Comparison of ENCODE assay signal across 17 cellular contexts in the genomic region with DNA sequence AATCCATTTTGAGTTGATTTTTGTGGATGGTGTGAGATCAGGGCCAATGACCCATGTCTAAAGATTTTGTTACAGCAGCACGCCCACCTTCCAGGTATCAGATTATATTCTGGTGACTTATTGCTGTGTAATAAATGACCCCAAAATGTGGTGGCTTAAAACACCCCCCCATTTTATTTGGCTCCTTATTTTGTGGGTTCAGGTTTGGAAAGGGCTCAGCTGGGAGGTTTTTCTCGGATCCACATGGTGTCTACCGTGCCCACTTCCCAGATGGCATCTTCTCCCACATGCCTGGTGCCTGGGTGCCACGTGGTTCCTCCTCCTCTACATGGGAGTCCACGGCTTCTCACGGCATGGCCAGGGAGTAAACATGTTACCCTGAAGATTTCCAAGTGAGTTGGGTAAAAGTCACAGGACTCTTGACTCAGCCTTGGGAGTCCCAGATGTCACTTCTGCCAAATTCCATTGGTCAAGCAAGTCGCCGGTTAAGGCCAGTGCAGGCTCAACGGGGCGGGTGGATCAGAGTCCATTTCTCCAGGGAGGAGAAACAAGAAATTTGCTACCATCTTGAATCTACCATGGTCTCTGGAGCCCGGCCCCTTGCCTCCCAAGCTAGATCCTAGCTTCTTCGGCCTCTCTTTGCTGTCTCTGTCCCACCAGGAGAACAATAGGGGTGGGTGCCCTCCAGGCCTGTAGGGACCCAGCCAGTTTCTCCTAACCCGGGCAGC.
"Had no signal": no experiment of that assay in that cellular context is flagged by ENCODE, and none has a peak within 500 bp of the region (broad histone marks: within the 10 kb centered on the region; RNA-seq: fewer than 3 reads in every experiment).

No MANE protein-coding gene starts in this region.

- FAIRE-seq: endothelial cell of umbilical vein, keratinocyte, pancreas had no signal

- H3K9me3 Mint-ChIP-seq: activated T-helper 1 cell treated with anti-CD3 and anti-CD28 coated beads, Interleukin-12 subunit alpha, Interleukin-12 subunit beta, Interleukin-2, Interleukin-4 antibody, amounts not matched to agents 30 ng/mL and 10 ng/mL and 1 ng/mL, durations not matched to agents 14 hours and 24 hours and 36 hours; neural crest cell; T-helper 2 cell treated with Interferon-gamma antibody and Interleukin-4, amounts not matched to agents 5 μg/mL and 100 μg/mL, for 36 hours had no signal

- H3K27me3 ChIP-seq: foreskin keratinocyte, pancreas, tibial nerve had no signal

- DNase-seq: activated CD4-positive, alpha-beta T cell treated with anti-CD3 and anti-CD28 coated beads, Interleukin-2, amount 50 U/mL, for 4 hours; anterior cingulate cortex; foreskin keratinocyte; mesenchymal stem cell; retina had no signal

- H3K36me3 Mint-ChIP-seq: activated naive CD4-positive, alpha-beta T cell treated with anti-CD3 and anti-CD28 coated beads, Interleukin-2, amount 50 U/mL, for 72 hours had no signal

- ATAC-seq: activated CD4-positive, CD25-positive, alpha-beta regulatory T cell treated with anti-CD3 and anti-CD28 coated beads, Interleukin-2, amount 50 U/mL, for 24 hours; activated naive CD4-positive, alpha-beta T cell treated with anti-CD3 and anti-CD28 coated beads, Interleukin-2, amount 50 U/mL, for 72 hours; foreskin keratinocyte; left lung; pancreas had no signal

- H3K36me3 ChIP-seq: breast epithelium, left lung, pancreas, tibial nerve had no signal

- H3K4me1 ChIP-seq: breast epithelium, foreskin keratinocyte, left lung, pancreas, tibial nerve had no signal

- H3K27ac Mint-ChIP-seq: activated naive CD4-positive, alpha-beta T cell treated with anti-CD3 and anti-CD28 coated beads, Interleukin-2, amount 50 U/mL, for 72 hours; activated T-helper 1 cell treated with anti-CD3 and anti-CD28 coated beads, Interleukin-12 subunit alpha, Interleukin-12 subunit beta, Interleukin-2, Interleukin-4 antibody, amounts not matched to agents 30 ng/mL and 10 ng/mL and 1 ng/mL, durations not matched to agents 14 hours and 24 hours and 36 hours; T-helper 2 cell treated with Interferon-gamma antibody and Interleukin-4, amounts not matched to agents 5 μg/mL and 100 μg/mL, for 36 hours had no signal

- H3K9me3 ChIP-seq: pancreas had no signal

- H3K4me2 ChIP-seq: smooth muscle cell had no signal

- H3K4me3 Mint-ChIP-seq: activated T-helper 1 cell treated with anti-CD3 and anti-CD28 coated beads, Interleukin-12 subunit alpha, Interleukin-12 subunit beta, Interleukin-2, Interleukin-4 antibody, amounts not matched to agents 30 ng/mL and 10 ng/mL and 1 ng/mL, durations not matched to agents 14 hours and 24 hours and 36 hours; neural crest cell; T-helper 2 cell treated with Interferon-gamma antibody and Interleukin-4, amounts not matched to agents 5 μg/mL and 100 μg/mL, for 36 hours had no signal

- H3K27ac ChIP-seq: breast epithelium, foreskin keratinocyte, left lung, pancreas, tibial nerve had no signal

- H3K4me3 ChIP-seq: breast epithelium, left lung, pancreas, smooth muscle cell, tibial nerve had no signal
